ENCODE assay signal across 14 cellular contexts in genomic region chr9:7210854-7211637, GRCh38.
DNase-seq lines count a peak whose midpoint lies in the region; ATAC-seq, FAIRE-seq and TF ChIP-seq lines count a peak whose summit lies in the region.
"Had no signal": no experiment of that assay in that cellular context is flagged by ENCODE, and none has a peak within 500 bp of the region (broad histone marks: within the 10 kb centered on the region; RNA-seq: fewer than 3 reads in every experiment).

No MANE protein-coding gene starts in this region.

- H3K36me3 ChIP-seq in HAP-1 (replicated peaks) (no peaks in the 10 kb centered on the region), thyroid gland (no peaks in the 10 kb centered on the region), kidney (ENCODE audit: control insufficient read depth in 1 of 2, insufficient read depth in 2 of 2, low read length in 2 of 2) (no peaks in the 10 kb centered on the region)

- H3K27me3 Mint-ChIP-seq in brain: peaks cover 4% of the 10 kb centered on the region
- H3K27me3 Mint-ChIP-seq: CD4-positive, CD25-positive, alpha-beta regulatory T cell had no signal

- H3K36me3 Mint-ChIP-seq in brain: no peaks in the 10 kb centered on the region
- H3K36me3 Mint-ChIP-seq: CD4-positive, CD25-positive, alpha-beta regulatory T cell had no signal

- H3K4me1 Mint-ChIP-seq in brain: peaks cover 55% of the 10 kb centered on the region

- H3K27ac ChIP-seq in thyroid gland: peak overlapping the region in 1 of 3 donors; percentile 14
- no peak overlapping the region for H3K27ac ChIP-seq in kidney (ENCODE audit: low read depth in 2 of 2, low read length in 2 of 2)

- FAIRE-seq in kidney (lab: Jason Lieb, UNC): no peak
- FAIRE-seq: RCC 7860 had no signal

- DNase-seq in HAP-1 (ENCODE audit: low spot score in 2 of 2) (peak; percentile 59), left kidney (ENCODE audit: low read depth, low spot score) (peak; percentile 75), thyroid gland (peak; percentile 29 to 36), LoVo (ENCODE audit: low spot score) (no peak), kidney (no peak)
- DNase-seq: Caco-2; CD4-positive, CD25-positive, alpha-beta regulatory T cell; KBM-7; NCI-H226; SHP77; SK-N-SH had no signal

- no peaks in the 10 kb centered on the region for H3K9me3 Mint-ChIP-seq in brain

- no peaks in the 10 kb centered on the region for H3K9me3 ChIP-seq in HAP-1
- no peaks in the 10 kb centered on the region for H3K9me3 ChIP-seq in thyroid gland
- no peaks in the 10 kb centered on the region for H3K9me3 ChIP-seq in kidney (ENCODE audit: control insufficient read depth in 1 of 2, low read length in 2 of 2)
- H3K9me3 ChIP-seq: Caco-2, SK-N-SH had no signal

- H3K27ac Mint-ChIP-seq in brain: peak overlapping the region in 4 of 5 experiments; percentile 3 to 60 (median 44)
- H3K27ac Mint-ChIP-seq: CD4-positive, CD25-positive, alpha-beta regulatory T cell had no signal

- H3K27me3 ChIP-seq in HAP-1 (ENCODE audit: low read depth) (no peaks in the 10 kb centered on the region), thyroid gland (no peaks in the 10 kb centered on the region)

- TF ChIP-seq POLR2A in thyroid gland (IDR thresholded peaks at IDR 0.05): no peak

- in situ Hi-C loops in HAP-1 (cut with MboI; ENCODE audit: low sequenced_read_pairs): no loop called here

- H3K4me3 ChIP-seq in HAP-1: no peak overlapping the region
- H3K4me3 ChIP-seq in thyroid gland (replicated peaks in 1 of 3): no peak overlapping the region
- no peak overlapping the region for H3K4me3 ChIP-seq in kidney (ENCODE audit: low read length in 2 of 2)

- H3K4me1 ChIP-seq in HAP-1 (peaks cover 19% of the 10 kb centered on the region), thyroid gland (peaks cover 0 to 16% of the 10 kb centered on the region in 2 donors), kidney (ENCODE audit: control insufficient read depth in 1 of 2, insufficient read depth in 1 of 2, low read depth in 1 of 2, low read length in 2 of 2) (no peaks in the 10 kb centered on the region)
- H3K4me1 ChIP-seq: Caco-2 had no signal

- ATAC-seq in HG03095 (IDR thresholded peaks at IDR 0.05; ENCODE audit: unreplicated experiment): no peak

- no peak overlapping the region for H3K9ac ChIP-seq in kidney (ENCODE audit: low read length in 2 of 2)
- H3K9ac ChIP-seq: SK-N-SH had no signal

- 37 to 49% methylated on average over 8 of the region's 8 CpGs for WGBS in thyroid gland, 2 donors

- TF ChIP-seq CTCF in brain (conservative IDR thresholded peaks at IDR 0.05) (no peak), thyroid gland (IDR thresholded peaks at IDR 0.05) (no peak), kidney (IDR thresholded peaks at IDR 0.05; ENCODE audit: borderline replicate concordance, extremely low read depth, insufficient read depth) (no peak)

- peak overlapping the region in 1 of 5 experiments; percentile 34 for H3K4me3 Mint-ChIP-seq in brain

- intact Hi-C loops in thyroid gland (cut with DNase I): no loop called here
- intact Hi-C loops in kidney (cut with DNase I): no loop called here

Comparison
In these comparisons a context has a peak if more than half of its experiments do, and no peak if none do; other contexts are left out.
1. DNase-seq: peak in HAP-1 (2 of 2), left kidney (single experiment) and thyroid gland (2 of 2); none in LoVo (single experiment) and kidney (single experiment).